10 cellular contexts compared by ENCODE assay signal in the genomic region with DNA sequence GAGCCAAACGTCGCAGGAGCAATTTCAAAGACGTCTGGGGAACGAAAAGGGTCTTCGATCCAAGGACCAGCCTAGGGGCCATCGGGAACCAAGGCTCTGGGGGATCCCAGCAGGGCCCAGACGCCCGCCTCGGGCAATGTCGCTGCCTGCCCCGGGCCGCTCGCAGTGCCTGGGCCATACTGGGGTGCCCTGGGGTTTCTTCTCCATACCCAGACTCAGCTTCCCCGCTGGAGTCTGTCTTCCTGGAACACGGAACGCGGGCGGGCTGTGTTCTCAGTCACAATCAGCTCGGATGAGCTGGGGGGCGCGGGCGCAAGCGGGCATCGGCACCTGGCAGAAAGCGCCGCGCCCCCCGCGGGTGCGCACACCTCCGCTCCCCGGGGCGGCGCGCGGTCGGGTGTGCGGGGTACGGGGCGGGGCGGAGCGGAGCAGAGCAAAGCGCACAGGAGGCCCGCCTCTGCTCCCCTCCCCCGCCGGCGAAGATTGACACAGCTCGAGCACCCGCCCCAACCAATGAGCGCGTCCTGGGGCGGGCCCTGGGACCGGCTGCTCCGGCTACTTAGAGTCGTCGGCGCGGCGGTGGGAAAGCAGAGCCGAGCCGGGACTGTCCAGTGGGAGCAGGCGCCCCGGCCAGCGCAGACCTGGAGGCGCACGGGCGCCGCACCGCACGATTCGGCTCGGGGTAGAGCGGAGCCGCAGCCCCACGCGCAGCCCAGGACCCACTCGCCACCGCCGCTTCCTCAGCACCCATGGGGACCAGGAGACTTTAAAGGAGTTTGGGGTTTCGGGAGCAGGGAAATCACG. TPM values are rescaled to one million over a fixed set of nuclear protein-coding genes. Genes with fewer than 3 reads are reported as not detected.
DNase-seq lines count a peak whose midpoint lies in the region; ATAC-seq lines count a peak whose summit lies in the region.
"Had no signal": no experiment of that assay in that cellular context is flagged by ENCODE, and none has a peak within 500 bp of the region (broad histone marks: within the 10 kb centered on the region; RNA-seq: fewer than 3 reads in every experiment).

Gene LRATD1, plus strand, starts transcription at position 585 of the 804 bp plus-strand sequence. CDS start 1,263 bp downstream, outside the sequence.

- intact Hi-C loops in activated CD4-positive, alpha-beta T cell treated with anti-CD3 and anti-CD28 coated beads for 36 hours (cut with DNase I, micrococcal nuclease): no loop called here

- H3K27me3 ChIP-seq in skeletal muscle tissue (ENCODE audit: control insufficient read depth in 3 of 3, insufficient read depth in 3 of 3, low read length in 3 of 3): peaks cover 21 to 32% (median 27%) of the 10 kb centered on the region in 3 donors

- H3K36me3 Mint-ChIP-seq in activated CD4-positive, alpha-beta T cell treated with anti-CD3 and anti-CD28 coated beads for 36 hours (ENCODE audit: low read depth): no peaks in the 10 kb centered on the region

- ATAC-seq in activated CD4-positive, alpha-beta T cell treated with anti-CD3 and anti-CD28 coated beads for 36 hours: no peak
- ATAC-seq in HG03432 (IDR thresholded peaks at IDR 0.05; ENCODE audit: unreplicated experiment): no peak

- no peak within 1 kb of the TSS for H3K27ac Mint-ChIP-seq in activated CD4-positive, alpha-beta T cell treated with anti-CD3 and anti-CD28 coated beads for 36 hours
- H3K27ac Mint-ChIP-seq: activated B cell treated with CpG ODN at 0.5 μM for 24 hours, B cell had no signal

- no peak within 1 kb of the TSS for H3K4me3 Mint-ChIP-seq in activated CD4-positive, alpha-beta T cell treated with anti-CD3 and anti-CD28 coated beads for 36 hours
- H3K4me3 Mint-ChIP-seq: activated B cell treated with CpG ODN at 0.5 μM for 24 hours, B cell had no signal

- H3K36me3 ChIP-seq in skeletal muscle tissue (ENCODE audit: control insufficient read depth in 3 of 3, insufficient read depth in 3 of 3, low read length in 3 of 3): no peaks in the 10 kb centered on the region

- H3K9me3 Mint-ChIP-seq in activated CD4-positive, alpha-beta T cell treated with anti-CD3 and anti-CD28 coated beads for 36 hours (ENCODE audit: low read depth): no peaks in the 10 kb centered on the region
- H3K9me3 Mint-ChIP-seq: activated B cell treated with CpG ODN at 0.5 μM for 24 hours had no signal

- peak; percentile 27 for DNase-seq in activated CD4-positive, alpha-beta T cell treated with anti-CD3 and anti-CD28 coated beads for 36 hours
- no peak for DNase-seq in activated CD4-positive, alpha-beta T cell treated with anti-CD3 and anti-CD28 coated beads, Interleukin-2, amount 50 U/mL, for 1 hour
- peak; percentile 45 for DNase-seq in NCI-H524 treated with DMSO at 0.1 percent for 48 hours (lab: John Stamatoyannopoulos, UW)
- DNase-seq in cerebellum (ENCODE audit: low spot score): peak; percentile 45
- DNase-seq in islet precursor cell: peak; percentile 96
- no peak for DNase-seq in activated naive CD4-positive, alpha-beta T cell (lab: John Stamatoyannopoulos, UW)
- DNase-seq: activated B cell treated with CpG ODN at 0.5 μM for 24 hours had no signal

- peaks cover 43% of the 10 kb centered on the region for H3K27me3 Mint-ChIP-seq in activated CD4-positive, alpha-beta T cell treated with anti-CD3 and anti-CD28 coated beads for 36 hours

- POLR2A ChIA-PET in activated CD4-positive, alpha-beta T cell treated with anti-CD3 and anti-CD28 coated beads for 36 hours (lab: Charles Lee): no interaction called here

- H3K27ac ChIP-seq in skeletal muscle tissue (ENCODE audit: low read depth, low read length): no peak within 1 kb of the TSS

- peak within 1 kb of the TSS; percentile 56 to 74 (median 62) for H3K4me3 ChIP-seq in skeletal muscle tissue (ENCODE audit: low read length in 3 of 3)

- peaks cover 29 to 32% (median 31%) of the 10 kb centered on the region in 3 donors for H3K4me1 ChIP-seq in skeletal muscle tissue (ENCODE audit: control insufficient read depth in 3 of 3, insufficient read depth in 3 of 3, low read length in 3 of 3)

- no peaks in the 10 kb centered on the region for H3K9me3 ChIP-seq in skeletal muscle tissue (ENCODE audit: control insufficient read depth in 3 of 3, low read length in 3 of 3)

- peak within 1 kb of the TSS; percentile 52 to 74 (median 61) for H3K9ac ChIP-seq in skeletal muscle tissue (ENCODE audit: low read depth in 1 of 3, low read length in 3 of 3)

- H3K4me1 Mint-ChIP-seq in activated CD4-positive, alpha-beta T cell treated with anti-CD3 and anti-CD28 coated beads for 36 hours: peaks cover 5% of the 10 kb centered on the region
- H3K4me1 Mint-ChIP-seq: activated B cell treated with CpG ODN at 0.5 μM for 24 hours had no signal

- CTCF ChIA-PET in activated CD4-positive, alpha-beta T cell treated with anti-CD3 and anti-CD28 coated beads for 36 hours (lab: Charles Lee): no interaction called here

RNA-seq across cellular contexts. Expression of gene LRATD1, which starts in this region (rescaled TPM):
- total RNA-seq in activated CD4-positive, alpha-beta T cell treated with anti-CD3 and anti-CD28 coated beads for 36 hours: not detected
- total RNA-seq in cerebellum: 17.2 TPM
- 5.2 TPM for total RNA-seq in skeletal muscle tissue
- total RNA-seq: activated B cell treated with CpG ODN at 0.5 μM for 24 hours, B cell had no signal

Comparison
In these comparisons a context has a peak if more than half of its experiments do, and no peak if none do; other contexts are left out.
1. Peak in DNase-seq in activated CD4-positive, alpha-beta T cell treated with anti-CD3 and anti-CD28 coated beads for 36 hours; RNA of the gene not detected or under 1 TPM.
2. DNase-seq: peak in NCI-H524 treated with DMSO at 0.1 percent for 48 hours (single experiment), cerebellum (single experiment) and islet precursor cell (single experiment); none in activated CD4-positive, alpha-beta T cell treated with anti-CD3 and anti-CD28 coated beads, Interleukin-2, amount 50 U/mL, for 1 hour (single experiment) and activated naive CD4-positive, alpha-beta T cell (0 of 4).